ENCODE assay signal across 8 cellular contexts in the genomic region with DNA sequence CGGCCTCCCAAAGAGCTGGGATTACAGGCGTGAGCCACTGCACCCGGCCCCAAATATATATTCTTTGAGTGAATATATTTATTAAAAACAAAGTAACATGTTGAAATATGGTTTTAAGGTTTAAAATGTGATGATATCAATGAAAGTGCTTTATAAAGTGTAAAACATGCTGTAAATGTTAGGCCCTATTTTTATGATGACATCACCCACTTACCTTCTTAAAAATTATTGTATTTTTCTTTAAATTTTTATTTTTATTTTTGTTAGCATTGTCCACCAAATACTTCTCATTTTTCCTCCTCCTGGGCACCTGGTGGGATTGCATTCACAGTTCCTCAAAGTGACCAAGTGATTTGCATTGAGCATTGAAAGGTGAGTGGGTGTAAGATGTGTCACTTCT.
"Had no signal": no experiment of that assay in that cellular context is flagged by ENCODE, and none has a peak within 500 bp of the region (broad histone marks: within the 10 kb centered on the region; RNA-seq: fewer than 3 reads in every experiment).

No MANE protein-coding gene starts in this region.

- H3K4me3 ChIP-seq: GM23338 had no signal

- H3K27ac ChIP-seq: HL-60 had no signal

- FAIRE-seq: H1, H54 had no signal

- ATAC-seq: GM23338 had no signal

- H2AFZ ChIP-seq: GM23338 had no signal

- H3K4me2 ChIP-seq: GM23338 had no signal

- DNase-seq: H9, HCEC 1CT, HFFc6, KG1 had no signal
